19 cellular contexts compared by ENCODE assay signal in the genomic region with DNA sequence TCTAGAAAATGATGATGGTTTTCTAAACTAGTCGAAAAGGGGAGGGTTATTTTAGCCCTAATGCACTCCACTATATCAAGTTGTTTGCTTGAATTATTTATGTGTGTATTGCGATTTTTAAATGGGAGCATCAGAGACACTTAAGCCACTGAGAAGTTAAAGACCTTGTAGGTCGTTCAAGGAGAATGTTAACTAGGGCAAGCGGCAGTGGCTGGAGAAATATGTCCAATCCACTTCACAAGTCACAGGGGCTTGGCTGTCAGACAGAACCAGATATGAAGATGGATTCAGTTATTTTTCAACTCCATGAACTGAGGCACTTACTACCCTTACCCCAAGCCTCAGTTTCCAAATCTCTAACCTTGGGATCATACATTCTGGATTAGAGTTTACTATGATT.
DNase-seq lines count a peak whose midpoint lies in the region; ATAC-seq and TF ChIP-seq lines count a peak whose summit lies in the region.
"Had no signal": no experiment of that assay in that cellular context is flagged by ENCODE, and none has a peak within 500 bp of the region (broad histone marks: within the 10 kb centered on the region; RNA-seq: fewer than 3 reads in every experiment).

No MANE protein-coding gene starts in this region.

- H3K4me3 ChIP-seq in heart left ventricle (no peak overlapping the region), left ventricle myocardium inferior (no peak overlapping the region), coronary artery (no peak overlapping the region)
- H3K4me3 ChIP-seq: BLaER1, GM23338 had no signal

- intact Hi-C loops in heart left ventricle (cut with DNase I): loop anchor here in 1 of 10 donors (10.0 kb wide), 1 partner anchor 175 kb away; no protein-coding TSS in a partner anchor
- intact Hi-C loops in left ventricle myocardium inferior (cut with micrococcal nuclease): no loop called here
- intact Hi-C loops in left cardiac atrium (cut with DNase I): no loop called here

- peak in 3 of 4 donors; percentile 65 to 74 (median 72) for ATAC-seq in heart left ventricle
- peak; percentile 64 to 77 for ATAC-seq in left cardiac atrium
- ATAC-seq in GM21360 (IDR thresholded peaks at IDR 0.05; ENCODE audit: unreplicated experiment): no peak
- ATAC-seq: CD8-positive, alpha-beta T cell; GM23338; HCT116 had no signal

- H3K36me3 ChIP-seq in heart left ventricle: no peaks in the 10 kb centered on the region
- no peaks in the 10 kb centered on the region for H3K36me3 ChIP-seq in left ventricle myocardium inferior
- H3K36me3 ChIP-seq: BLaER1 had no signal

- DNase-seq in DMS79 (lab: John Stamatoyannopoulos, UW): peak; percentile 25
- DNase-seq in DMS79 treated with DMSO at 0.1 percent for 48 hours (lab: John Stamatoyannopoulos, UW): no peak
- no peak for DNase-seq in heart left ventricle
- DNase-seq in left ventricle myocardium inferior: no peak
- DNase-seq in left cardiac atrium: no peak
- no peak for DNase-seq in coronary artery (ENCODE audit: low spot score)
- no peak for DNase-seq in superior temporal gyrus (ENCODE audit: extremely low spot score)
- DNase-seq: Caco-2; CD4-positive, CD25-positive, alpha-beta regulatory T cell; CD8-positive, alpha-beta T cell; DMS153; GF-D8; H9 had no signal

- no peak for TF ChIP-seq POLR2A in heart left ventricle (IDR thresholded peaks at IDR 0.05)

- TF ChIP-seq CTCF in heart left ventricle (IDR thresholded peaks at IDR 0.05): no peak
- no peak for TF ChIP-seq CTCF in left ventricle myocardium inferior (IDR thresholded peaks at IDR 0.05; ENCODE audit: borderline replicate concordance)
- TF ChIP-seq CTCF in coronary artery (IDR thresholded peaks at IDR 0.05): no peak

- H3K27me3 ChIP-seq in heart left ventricle (no peaks in the 10 kb centered on the region), left ventricle myocardium inferior (ENCODE audit: low read depth) (no peaks in the 10 kb centered on the region)
- H3K27me3 ChIP-seq: BLaER1 had no signal

- no peaks in the 10 kb centered on the region for H3K9me3 ChIP-seq in heart left ventricle
- H3K9me3 ChIP-seq in left ventricle myocardium inferior (replicated peaks): no peaks in the 10 kb centered on the region

- 54 to 66% (median 61%) methylated on average over 4 of the region's 4 CpGs for WGBS in heart left ventricle, 4 donors

- H3K27ac ChIP-seq in heart left ventricle (no peak overlapping the region), left ventricle myocardium inferior (replicated peaks) (no peak overlapping the region), coronary artery (no peak overlapping the region)
- H3K27ac ChIP-seq: 22Rv1, BLaER1, C4-2B had no signal

- H3K4me1 ChIP-seq in heart left ventricle (peaks cover 0 to 29% (median 0%) of the 10 kb centered on the region in 12 donors), left ventricle myocardium inferior (peaks cover 16% of the 10 kb centered on the region)
- H3K4me1 ChIP-seq: Caco-2 had no signal
